8 cellular contexts compared by ENCODE assay signal in the genomic region with DNA sequence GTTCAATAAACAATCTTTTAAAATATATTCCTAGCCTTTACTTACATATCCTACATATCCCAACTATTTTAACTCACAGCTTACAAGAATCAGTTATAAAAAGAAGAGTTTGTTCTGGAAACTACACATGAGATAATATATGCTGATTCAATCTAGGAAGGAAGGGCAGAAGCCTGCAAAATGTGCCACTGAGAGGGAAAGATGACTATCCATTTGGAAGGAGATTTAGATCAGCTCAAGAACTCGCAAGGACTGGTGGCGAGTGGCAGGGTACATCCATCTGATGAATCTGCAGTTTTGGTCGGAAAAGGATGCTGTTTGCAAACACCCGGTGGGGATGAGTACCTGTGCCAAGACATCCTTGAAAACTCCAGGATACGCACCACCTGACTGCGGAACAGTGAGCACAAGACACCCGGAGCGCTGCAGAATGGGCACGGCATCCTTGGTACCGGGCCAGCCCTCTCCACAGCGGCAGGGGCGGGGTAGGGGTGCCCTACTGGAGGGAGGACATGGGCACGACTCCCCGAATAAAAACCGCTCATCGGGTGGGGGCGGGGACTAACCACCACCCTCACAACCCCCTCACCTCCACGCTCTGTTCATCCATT. TPM values are rescaled to one million over a fixed set of nuclear protein-coding genes. Genes with fewer than 3 reads are reported as not detected.
DNase-seq lines count a peak whose midpoint lies in the region; ATAC-seq and TF ChIP-seq lines count a peak whose summit lies in the region.

No MANE protein-coding gene starts in this region.

- no peak overlapping the region for H3K4ac ChIP-seq in neuronal stem cell (ENCODE audit: low read length)

- H2BK120ac ChIP-seq in neuronal stem cell (ENCODE audit: low read depth, low read length) = no peak overlapping the region

- CTCF ChIA-PET in BJ (lab: Yijun Ruan, JAX) = no interaction called here

- H2AK5ac ChIP-seq in neuronal stem cell (ENCODE audit: low read depth, low read length) = no peak overlapping the region

- H3K9ac ChIP-seq in neuronal stem cell (ENCODE audit: low read depth, low read length, poor library complexity) = peak overlapping the region; percentile 90

- H3K23ac ChIP-seq in neuronal stem cell (ENCODE audit: low read depth, low read length, poor library complexity) = peak overlapping the region; percentile 95

- H3K4me3 ChIP-seq in BJ (ENCODE audit: low read depth, low read length) (peak overlapping the region; percentile 79), neuronal stem cell (ENCODE audit: low read length in 2 of 2) (peak overlapping the region; percentile 76 to 87)

- peak overlapping the region; percentile 75 for H3K27ac ChIP-seq in neuronal stem cell (replicated peaks; ENCODE audit: low read length)
- peak overlapping the region; percentile 87 for H3K27ac ChIP-seq in substantia nigra (ENCODE audit: low read depth, low read length, poor library complexity, severe bottlenecking)

- H3K4me2 ChIP-seq in neuronal stem cell (ENCODE audit: insufficient read depth, low read length, poor library complexity, severe bottlenecking) = peak overlapping the region; percentile 56

- no peaks in the 10 kb centered on the region for H3K9me3 ChIP-seq in neuronal stem cell (replicated peaks in 1 of 2; ENCODE audit: control insufficient read depth in 2 of 2, insufficient read depth in 1 of 2, low read depth in 1 of 2, low read length in 2 of 2)

- no peaks in the 10 kb centered on the region for H3K79me1 ChIP-seq in neuronal stem cell (ENCODE audit: low read depth, low read length)

- no peak overlapping the region for H3K14ac ChIP-seq in neuronal stem cell (ENCODE audit: low read length)

- H2BK12ac ChIP-seq in neuronal stem cell (ENCODE audit: low read length) = no peak overlapping the region

- no CpG with 5 or more reads among the region's 18 CpGs for WGBS in neuronal stem cell (ENCODE audit: extremely low coverage in 2 of 2, insufficient read length in 2 of 2, insufficient replicate concordance in 1 of 2), 2 donors

- POLR2A ChIA-PET in BJ (lab: Charles Lee) = no interaction called here

- H4K91ac ChIP-seq in neuronal stem cell (ENCODE audit: low read depth, low read length, poor library complexity) = no peak overlapping the region

- peak overlapping the region; percentile 20 for H3K18ac ChIP-seq in neuronal stem cell (ENCODE audit: low read length)

- H3K4me1 ChIP-seq in neuronal stem cell (ENCODE audit: control insufficient read depth in 2 of 2, insufficient read depth in 1 of 2, low read depth in 1 of 2, low read length in 2 of 2) = peaks cover 2 to 3% of the 10 kb centered on the region in 2 donors

- H3K36me3 ChIP-seq in BJ (ENCODE audit: control insufficient read depth, insufficient read depth, low read length) (no peaks in the 10 kb centered on the region), neuronal stem cell (replicated peaks in 1 of 2; ENCODE audit: control insufficient read depth in 2 of 2, insufficient read depth in 2 of 2, low read length in 2 of 2) (peaks cover under 1 to 50% of the 10 kb centered on the region in 2 donors)

- H2BK15ac ChIP-seq in neuronal stem cell (ENCODE audit: low read length) = no peak overlapping the region

- DNase-seq in BJ (ENCODE audit: low read depth) = no peak
- DNase-seq in HS-27A (ENCODE audit: low read depth) = peak; percentile 31
- peak; percentile 72 for DNase-seq in RPMI8226
- peak; percentile 57 for DNase-seq in activated gamma-delta T cell treated with anti-CD3 and anti-CD28 coated beads, Interleukin-2, amount 50 U/mL, for 16 hours (ENCODE audit: low read depth)
- DNase-seq in foreskin melanocyte = peak; percentile 31
- no peak for DNase-seq in neuronal stem cell (ENCODE audit: low spot score)
- DNase-seq in substantia nigra (lab: John Stamatoyannopoulos, UW) = peak in 46 of 49 donors; percentile 3 to 91 (median 48)

- ATAC-seq in GM19463 (IDR thresholded peaks at IDR 0.05; ENCODE audit: unreplicated experiment) = peak; percentile 19

- no peak overlapping the region for H4K8ac ChIP-seq in neuronal stem cell (ENCODE audit: low read depth, low read length)

- no peak for TF ChIP-seq CTCF in BJ (IDR thresholded peaks at IDR 0.05; ENCODE audit: insufficient read depth, low read depth, low read length)

- peak overlapping the region; percentile 15 for H2BK5ac ChIP-seq in neuronal stem cell (ENCODE audit: low read length)

- H3K27me3 ChIP-seq in BJ (ENCODE audit: control insufficient read depth, insufficient read depth, low read length) = no peaks in the 10 kb centered on the region
- no peaks in the 10 kb centered on the region for H3K27me3 ChIP-seq in neuronal stem cell (ENCODE audit: control insufficient read depth in 3 of 3, insufficient read depth in 3 of 3, low read depth in 1 of 3, low read length in 3 of 3)

- peak overlapping the region; percentile 94 for H2AFZ ChIP-seq in neuronal stem cell (ENCODE audit: low read length)

RNA-seq across cellular contexts. Expression of gene TRIM37, which starts 0.7 kb away (rescaled TPM):
- polyA plus RNA-seq in BJ (2011; rRNA removed) = 20.6 and 20.9 TPM in 2 replicates
- polyA minus RNA-seq in BJ (2011; rRNA and poly(A)+ RNA removed) = 24.0 and 26.9 TPM in 2 replicates
- polyA plus RNA-seq in neuronal stem cell (2013, experiment 1 of 2) = 32.4 TPM
- 32.5 TPM for polyA plus RNA-seq in neuronal stem cell (2013, experiment 2 of 2)

RNA-seq across cellular contexts. Expression of gene SKA2, which starts 49.0 kb away (rescaled TPM):
- 9.7 and 29.3 TPM in 2 replicates for polyA plus RNA-seq in BJ (2011; rRNA removed)
- 9.3 and 9.9 TPM in 2 replicates for polyA minus RNA-seq in BJ (2011; rRNA and poly(A)+ RNA removed)
- 304 TPM for polyA plus RNA-seq in neuronal stem cell (2013, experiment 1 of 2)
- polyA plus RNA-seq in neuronal stem cell (2013, experiment 2 of 2) = 306 TPM

RNA-seq across cellular contexts. Expression of gene PRR11, which starts 49.6 kb away (rescaled TPM):
- 24.7 and 27.2 TPM in 2 replicates for polyA plus RNA-seq in BJ (2011; rRNA removed)
- polyA minus RNA-seq in BJ (2011; rRNA and poly(A)+ RNA removed) = 11.0 and 15.2 TPM in 2 replicates
- 105 TPM for polyA plus RNA-seq in neuronal stem cell (2013, experiment 1 of 2)
- polyA plus RNA-seq in neuronal stem cell (2013, experiment 2 of 2) = 106 TPM

Comparison
In these comparisons a context has a peak if more than half of its experiments do, and no peak if none do; other contexts are left out.
1. DNase-seq: peak in HS-27A (single experiment), RPMI8226 (single experiment), activated gamma-delta T cell treated with anti-CD3 and anti-CD28 coated beads, Interleukin-2, amount 50 U/mL, for 16 hours (single experiment), foreskin melanocyte (single experiment) and substantia nigra (46 of 49); none in BJ (single experiment) and neuronal stem cell (single experiment).